Comparison of ENCODE assay signal across 1 cellular context in genomic region chr1:1959840-1960479, GRCh38.
TF ChIP-seq lines count a peak whose summit lies in the region.

No MANE protein-coding gene starts in this region.

TF ChIP-seq in HepG2, 621 proteins besides CTCF, POLR2A, EP300 and RAD21 (continued from another document and continues in another):
- TF ChIP-seq HBP1 (CRISPR knock-in tag; IDR thresholded peaks at IDR 0.05; ENCODE audit: low read depth) (no peak), RBFOX2 (IDR thresholded peaks at IDR 0.05; ENCODE audit: low read depth, low read length) (no peak), SMC3 (IDR thresholded peaks at IDR 0.05; ENCODE audit: low read length) (peak; percentile 61; the same call in 1 of the 2 replicates), ZNF460 (CRISPR knock-in tag; IDR thresholded peaks at IDR 0.05; ENCODE audit: borderline replicate concordance) (peak; percentile 16; the same call in 1 of the 2 replicates), EHMT2 (IDR thresholded peaks at IDR 0.05; ENCODE audit: borderline replicate concordance, low read depth, low read length) (no peak), NONO (IDR thresholded peaks at IDR 0.05) (no peak), NONO (CRISPR knock-in tag; conservative IDR thresholded peaks at IDR 0.05) (peak; percentile 55), SRY (CRISPR knock-in tag; IDR thresholded peaks at IDR 0.05) (no peak), CBFB (CRISPR knock-in tag; IDR thresholded peaks at IDR 0.05) (no peak; the same call in 1 of the 2 replicates), REPIN1 (CRISPR knock-in tag; IDR thresholded peaks at IDR 0.05; ENCODE audit: borderline replicate concordance, low read depth) (no peak), DMTF1 (CRISPR knock-in tag; IDR thresholded peaks at IDR 0.05) (no peak), ZNF362 (CRISPR knock-in tag; IDR thresholded peaks at IDR 0.05; ENCODE audit: borderline replicate concordance) (no peak), ZNF572 (CRISPR knock-in tag; IDR thresholded peaks at IDR 0.05) (peak; percentile 67), MTERF4 (CRISPR knock-in tag; IDR thresholded peaks at IDR 0.05) (0 out of 2 replicates have a peak, but pooled peaks have one; percentile 8), TMF1 (CRISPR knock-in tag; IDR thresholded peaks at IDR 0.05; ENCODE audit: low read depth) (no peak), NCOA1 (CRISPR knock-in tag; IDR thresholded peaks at IDR 0.05) (no peak), HES4 (CRISPR knock-in tag; IDR thresholded peaks at IDR 0.05; ENCODE audit: borderline replicate concordance) (no peak), ADNP (CRISPR knock-in tag; IDR thresholded peaks at IDR 0.05) (peak; percentile 69; the same call in 1 of the 2 replicates), ATM (IDR thresholded peaks at IDR 0.05; ENCODE audit: borderline replicate concordance) (no peak), ZZZ3 (CRISPR knock-in tag; IDR thresholded peaks at IDR 0.05; ENCODE audit: borderline replicate concordance) (no peak; the same call in 1 of the 2 replicates), HMGA1 (CRISPR knock-in tag; conservative IDR thresholded peaks at IDR 0.05) (no peak), ZNF501 (CRISPR knock-in tag; IDR thresholded peaks at IDR 0.05) (peak; percentile 94), GZF1 (CRISPR knock-in tag; IDR thresholded peaks at IDR 0.05) (peak; percentile 83), ZNF7 (CRISPR knock-in tag; IDR thresholded peaks at IDR 0.05) (no peak), NR1H2 (CRISPR knock-in tag; IDR thresholded peaks at IDR 0.05; ENCODE audit: borderline replicate concordance, low read depth) (no peak), TEF (CRISPR knock-in tag; IDR thresholded peaks at IDR 0.05) (no peak), ZBTB38 (CRISPR knock-in tag; IDR thresholded peaks at IDR 0.05) (peak; percentile 59; the same call in 1 of the 2 replicates), ZSCAN9 (CRISPR knock-in tag; IDR thresholded peaks at IDR 0.05; ENCODE audit: borderline replicate concordance) (no peak), ZSCAN21 (CRISPR knock-in tag; IDR thresholded peaks at IDR 0.05; ENCODE audit: borderline replicate concordance) (peak; percentile 73; the same call in 1 of the 2 replicates), PPARG (CRISPR knock-in tag; conservative IDR thresholded peaks at IDR 0.05) (0 out of 2 replicates have a peak, but pooled peaks have one; percentile 24), PHF20 (CRISPR knock-in tag; IDR thresholded peaks at IDR 0.05) (peak; percentile 17; the same call in 1 of the 2 replicates), ZNF646 (CRISPR knock-in tag; IDR thresholded peaks at IDR 0.05) (no peak), SKIL (CRISPR knock-in tag; IDR thresholded peaks at IDR 0.05; ENCODE audit: borderline replicate concordance) (peak; percentile 78; the same call in 1 of the 2 replicates), ZNF597 (CRISPR knock-in tag; IDR thresholded peaks at IDR 0.05) (no peak), TP53 (CRISPR knock-in tag; conservative IDR thresholded peaks at IDR 0.05) (0 out of 2 replicates have a peak, but pooled peaks have one; percentile 30), PCBP1 (IDR thresholded peaks at IDR 0.05; ENCODE audit: borderline replicate concordance, low read depth, low read length) (peak; percentile 27; the same call in 1 of the 2 replicates), MLXIP (CRISPR knock-in tag; IDR thresholded peaks at IDR 0.05; ENCODE audit: borderline replicate concordance) (no peak), SNAI1 (CRISPR knock-in tag; IDR thresholded peaks at IDR 0.05; ENCODE audit: borderline replicate concordance) (no peak), PITX1 (CRISPR knock-in tag; IDR thresholded peaks at IDR 0.05) (peak; percentile 69), ATRX (CRISPR knock-in tag; IDR thresholded peaks at IDR 0.05; ENCODE audit: borderline replicate concordance) (no peak), CCAR2 (optimal IDR thresholded peaks at IDR 0.05; ENCODE audit: low read depth, low read length) (no peak), NFE2L2 (IDR thresholded peaks at IDR 0.05; ENCODE audit: low read length) (no peak), ZFX (CRISPR knock-in tag; IDR thresholded peaks at IDR 0.05; ENCODE audit: low read depth) (peak; percentile 87)
